In the genomic region with DNA sequence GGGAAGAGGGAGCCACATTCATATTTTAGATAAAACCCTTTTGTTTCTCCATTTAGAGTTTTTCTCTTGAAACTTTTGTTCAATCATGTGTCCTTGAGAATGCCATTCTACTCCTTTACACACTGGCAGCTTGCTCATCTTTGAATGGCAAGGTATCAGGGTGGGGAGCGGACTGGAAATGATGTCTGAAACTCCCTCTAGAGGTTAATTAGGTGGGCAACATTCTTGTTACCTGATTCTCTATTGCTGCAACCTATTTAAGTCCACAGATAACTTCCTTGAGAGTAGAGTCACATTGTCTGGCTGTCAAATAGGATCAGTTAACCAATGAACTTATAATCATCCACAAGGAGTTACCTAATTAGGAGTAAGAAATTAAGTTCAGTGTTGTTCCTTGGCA, we compare ENCODE assay signal across 33 cellular contexts.
DNase-seq lines count a peak whose midpoint lies in the region; ATAC-seq and TF ChIP-seq lines count a peak whose summit lies in the region.
"Had no signal": no experiment of that assay in that cellular context is flagged by ENCODE, and none has a peak within 500 bp of the region (broad histone marks: within the 10 kb centered on the region; RNA-seq: fewer than 3 reads in every experiment).

No MANE protein-coding gene starts in this region.

- H3K9me3 Mint-ChIP-seq in WTC11 = no peaks in the 10 kb centered on the region
- H3K9me3 Mint-ChIP-seq in progenitor cell of endocrine pancreas (ENCODE audit: low read depth) = peaks cover 3% of the 10 kb centered on the region
- peaks cover 19% of the 10 kb centered on the region for H3K9me3 Mint-ChIP-seq in HFFc6
- H3K9me3 Mint-ChIP-seq: activated T-helper 2 cell treated with anti-CD3 and anti-CD28 coated beads, Interferon-gamma antibody, Interleukin-2, Interleukin-4, amounts not matched to agents 10 μg/mL and 5 μg/mL and 100 μg/mL, durations not matched to agents 14 hours and 24 hours and 36 hours had no signal

- no peaks in the 10 kb centered on the region for H3K36me3 Mint-ChIP-seq in WTC11
- H3K36me3 Mint-ChIP-seq in progenitor cell of endocrine pancreas (ENCODE audit: insufficient read depth) = no peaks in the 10 kb centered on the region
- H3K36me3 Mint-ChIP-seq in HFFc6 (ENCODE audit: low read depth) = no peaks in the 10 kb centered on the region
- H3K36me3 Mint-ChIP-seq: activated naive CD4-positive, alpha-beta T cell treated with anti-CD3 and anti-CD28 coated beads, Interleukin-2, amount 50 U/mL, for 72 hours; naive thymus-derived CD8-positive, alpha-beta T cell; stimulated activated effector memory CD8-positive, alpha-beta T cell treated with anti-CD3 and anti-CD28 coated beads, Interleukin-12 subunit alpha, Interleukin-12 subunit beta, amount 100 ng/mL, for 72 hours had no signal

- POLR2A ChIA-PET in WTC11 (lab: Charles Lee) = no interaction called here

- H3K4me3 Mint-ChIP-seq in WTC11 = no peak overlapping the region
- H3K4me3 Mint-ChIP-seq in progenitor cell of endocrine pancreas (ENCODE audit: low read depth) = no peak overlapping the region
- H3K4me3 Mint-ChIP-seq in HFFc6 = no peak overlapping the region
- H3K4me3 Mint-ChIP-seq: activated CD4-positive, alpha-beta T cell treated with anti-CD3 and anti-CD28 coated beads for 36 hours; activated CD8-positive, alpha-beta T cell treated with anti-CD3 and anti-CD28 coated beads, Interleukin-2, amount 10 ng/mL, durations not matched to agents 7 days and 5 days; naive thymus-derived CD8-positive, alpha-beta T cell; stimulated activated effector memory CD8-positive, alpha-beta T cell treated with anti-CD3 and anti-CD28 coated beads, Interleukin-12 subunit alpha, Interleukin-12 subunit beta, amount 100 ng/mL, for 72 hours; T-helper 2 cell treated with Interferon-gamma antibody and Interleukin-4, amounts not matched to agents 5 μg/mL and 100 μg/mL, for 36 hours had no signal

- ATAC-seq in WTC11 (peak; percentile 88), GM18861 (IDR thresholded peaks at IDR 0.05; ENCODE audit: unreplicated experiment) (no peak)
- ATAC-seq: activated CD4-positive, alpha-beta T cell treated with anti-CD3 and anti-CD28 coated beads for 36 hours; activated CD8-positive, alpha-beta T cell treated with anti-CD3 and anti-CD28 coated beads, Interleukin-2, amount 10 ng/mL, durations not matched to agents 7 days and 5 days; activated naive CD4-positive, alpha-beta T cell treated with anti-CD3 and anti-CD28 coated beads, Interleukin-2, amount 50 U/mL, for 72 hours; esophagus mucosa; GM12878; HepG2; naive thymus-derived CD8-positive, alpha-beta T cell; Panc1; stimulated activated effector memory CD8-positive, alpha-beta T cell treated with anti-CD3 and anti-CD28 coated beads, Interleukin-12 subunit alpha, Interleukin-12 subunit beta, amount 100 ng/mL, for 72 hours had no signal

- no peaks in the 10 kb centered on the region for H3K27me3 Mint-ChIP-seq in WTC11 (ENCODE audit: low read depth)
- H3K27me3 Mint-ChIP-seq in progenitor cell of endocrine pancreas = no peaks in the 10 kb centered on the region
- no peaks in the 10 kb centered on the region; the same call in 1 of the 2 replicates for H3K27me3 Mint-ChIP-seq in HFFc6 (ENCODE audit: insufficient read depth)
- H3K27me3 Mint-ChIP-seq: activated CD4-positive, alpha-beta T cell treated with anti-CD3 and anti-CD28 coated beads for 36 hours; naive thymus-derived CD8-positive, alpha-beta T cell had no signal

- TF ChIP-seq CTCF in WTC11 (IDR thresholded peaks at IDR 0.05) = peak; percentile 23; the same call in 1 of the 2 replicates
- peak; percentile 25 for TF ChIP-seq CTCF in progenitor cell of endocrine pancreas (IDR thresholded peaks at IDR 0.05; ENCODE audit: unreplicated experiment)
- TF ChIP-seq CTCF in HFFc6 (IDR thresholded peaks at IDR 0.05) = no peak

- no peak overlapping the region for H3K27ac Mint-ChIP-seq in WTC11
- no peak overlapping the region for H3K27ac Mint-ChIP-seq in progenitor cell of endocrine pancreas
- H3K27ac Mint-ChIP-seq in HFFc6 = no peak overlapping the region
- H3K27ac Mint-ChIP-seq: activated CD4-positive, alpha-beta T cell treated with anti-CD3 and anti-CD28 coated beads for 36 hours; activated CD8-positive, alpha-beta T cell treated with anti-CD3 and anti-CD28 coated beads, Interleukin-2, amount 10 ng/mL, durations not matched to agents 7 days and 5 days; activated naive CD4-positive, alpha-beta T cell treated with anti-CD3 and anti-CD28 coated beads, Interleukin-2, amount 50 U/mL, for 72 hours; activated T-helper 2 cell treated with anti-CD3 and anti-CD28 coated beads, Interferon-gamma antibody, Interleukin-2, Interleukin-4, amounts not matched to agents 10 μg/mL and 5 μg/mL and 100 μg/mL, durations not matched to agents 14 hours and 24 hours and 36 hours; naive thymus-derived CD8-positive, alpha-beta T cell; stimulated activated effector memory CD8-positive, alpha-beta T cell treated with anti-CD3 and anti-CD28 coated beads, Interleukin-12 subunit alpha, Interleukin-12 subunit beta, amount 100 ng/mL, for 72 hours; T-helper 2 cell treated with Interferon-gamma antibody and Interleukin-4, amounts not matched to agents 5 μg/mL and 100 μg/mL, for 36 hours had no signal

- CTCF ChIA-PET in WTC11 (lab: Charles Lee) = interaction anchor here (0.6 to 1.4 kb wide), 6 partner anchors 10 to 1055 kb away, joined by 3 to 8 read pairs (median 4); no protein-coding TSS in a partner anchor

- no peaks in the 10 kb centered on the region for H3K4me1 Mint-ChIP-seq in WTC11
- H3K4me1 Mint-ChIP-seq in progenitor cell of endocrine pancreas (ENCODE audit: low read depth) = peaks cover 2% of the 10 kb centered on the region
- H3K4me1 Mint-ChIP-seq in HFFc6 (ENCODE audit: low read depth) = no peaks in the 10 kb centered on the region
- H3K4me1 Mint-ChIP-seq: activated CD4-positive, alpha-beta T cell treated with anti-CD3 and anti-CD28 coated beads for 36 hours; naive thymus-derived CD8-positive, alpha-beta T cell; stimulated activated effector memory CD8-positive, alpha-beta T cell treated with anti-CD3 and anti-CD28 coated beads, Interleukin-12 subunit alpha, Interleukin-12 subunit beta, amount 100 ng/mL, for 72 hours had no signal

- DNase-seq in DMS 273 (lab: John Stamatoyannopoulos, UW; ENCODE audit: unreplicated experiment) (peak; percentile 0), DMS 273 treated with DMSO at 0.1 percent for 48 hours (lab: John Stamatoyannopoulos, UW) (no peak), NAMALWA (ENCODE audit: low spot score) (peak; percentile 17), WTC11 (ENCODE audit: low spot score) (no peak), progenitor cell of endocrine pancreas (ENCODE audit: low spot score, unreplicated experiment) (no peak), GDM1 (lab: John Stamatoyannopoulos, UW) (no peak), HFFc6 (no peak)
- DNase-seq: activated CD4-positive, alpha-beta T cell treated with anti-CD3 and anti-CD28 coated beads for 36 hours; activated CD8-positive, alpha-beta T cell treated with anti-CD3 and anti-CD28 coated beads, Interleukin-2, amount 10 ng/mL, durations not matched to agents 7 days and 5 days; amygdala; brain microvascular endothelial cell; cerebellar nuclear complex; dermis blood vessel endothelial cell; Kasumi-1; kidney glomerular epithelial cell; MV-4-11; naive thymus-derived CD8-positive, alpha-beta T cell; NCI-H1694; NCI-H2171; NCI-H510A; NK-92 treated with Interleukin-12 subunit alpha and Interleukin-12 subunit beta, amount 100 ng/mL, for 24 hours; SHP77; stimulated activated CD4-positive, alpha-beta T cell treated with anti-CD3 and anti-CD28 coated beads, Interleukin-15, amount 100 ng/mL, for 24 hours; transverse colon had no signal

TF ChIP-seq in WTC11, 78 proteins besides CTCF, POLR2A, EP300 and RAD21:
- TF ChIP-seq TEAD1 (CRISPR knock-in tag; IDR thresholded peaks at IDR 0.05) = no peak
- no peak for TF ChIP-seq KAT7 (CRISPR knock-in tag; IDR thresholded peaks at IDR 0.05; ENCODE audit: borderline replicate concordance)
- no peak for TF ChIP-seq ETV6 (CRISPR knock-in tag; IDR thresholded peaks at IDR 0.05)
- TF ChIP-seq, protein P1, sequence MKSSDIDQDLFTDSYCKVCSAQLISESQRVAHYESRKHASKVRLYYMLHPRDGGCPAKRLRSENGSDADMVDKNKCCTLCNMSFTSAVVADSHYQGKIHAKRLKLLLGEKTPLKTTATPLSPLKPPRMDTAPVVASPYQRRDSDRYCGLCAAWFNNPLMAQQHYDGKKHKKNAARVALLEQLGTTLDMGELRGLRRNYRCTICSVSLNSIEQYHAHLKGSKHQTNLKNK (CRISPR knock-in tag; IDR thresholded peaks at IDR 0.05) = no peak
- TF ChIP-seq, protein P2, sequence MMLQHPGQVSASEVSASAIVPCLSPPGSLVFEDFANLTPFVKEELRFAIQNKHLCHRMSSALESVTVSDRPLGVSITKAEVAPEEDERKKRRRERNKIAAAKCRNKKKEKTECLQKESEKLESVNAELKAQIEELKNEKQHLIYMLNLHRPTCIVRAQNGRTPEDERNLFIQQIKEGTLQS (CRISPR knock-in tag; conservative IDR thresholded peaks at IDR 0.05) = no peak
- no peak for TF ChIP-seq PRRX2 (CRISPR knock-in tag; IDR thresholded peaks at IDR 0.05)
- no peak for TF ChIP-seq SMAD4 (CRISPR knock-in tag; IDR thresholded peaks at IDR 0.05)
- TF ChIP-seq, protein P3, sequence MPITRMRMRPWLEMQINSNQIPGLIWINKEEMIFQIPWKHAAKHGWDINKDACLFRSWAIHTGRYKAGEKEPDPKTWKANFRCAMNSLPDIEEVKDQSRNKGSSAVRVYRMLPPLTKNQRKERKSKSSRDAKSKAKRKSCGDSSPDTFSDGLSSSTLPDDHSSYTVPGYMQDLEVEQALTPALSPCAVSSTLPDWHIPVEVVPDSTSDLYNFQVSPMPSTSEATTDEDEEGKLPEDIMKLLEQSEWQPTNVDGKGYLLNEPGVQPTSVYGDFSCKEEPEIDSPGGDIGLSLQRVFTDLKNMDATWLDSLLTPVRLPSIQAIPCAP (CRISPR knock-in tag; IDR thresholded peaks at IDR 0.05) = no peak
- TF ChIP-seq, protein P4, sequence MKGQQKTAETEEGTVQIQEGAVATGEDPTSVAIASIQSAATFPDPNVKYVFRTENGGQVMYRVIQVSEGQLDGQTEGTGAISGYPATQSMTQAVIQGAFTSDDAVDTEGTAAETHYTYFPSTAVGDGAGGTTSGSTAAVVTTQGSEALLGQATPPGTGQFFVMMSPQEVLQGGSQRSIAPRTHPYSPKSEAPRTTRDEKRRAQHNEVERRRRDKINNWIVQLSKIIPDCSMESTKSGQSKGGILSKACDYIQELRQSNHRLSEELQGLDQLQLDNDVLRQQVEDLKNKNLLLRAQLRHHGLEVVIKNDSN (CRISPR knock-in tag; IDR thresholded peaks at IDR 0.05) = no peak

Comparison
In these comparisons a context has a peak if more than half of its experiments do, and no peak if none do; other contexts are left out.
1. DNase-seq: peak in DMS 273 (single experiment) and NAMALWA (single experiment); none in DMS 273 treated with DMSO at 0.1 percent for 48 hours (single experiment), WTC11 (single experiment), progenitor cell of endocrine pancreas (single experiment), GDM1 (single experiment) and HFFc6 (single experiment).